ENCODE assay signal across 8 cellular contexts in the genomic region with DNA sequence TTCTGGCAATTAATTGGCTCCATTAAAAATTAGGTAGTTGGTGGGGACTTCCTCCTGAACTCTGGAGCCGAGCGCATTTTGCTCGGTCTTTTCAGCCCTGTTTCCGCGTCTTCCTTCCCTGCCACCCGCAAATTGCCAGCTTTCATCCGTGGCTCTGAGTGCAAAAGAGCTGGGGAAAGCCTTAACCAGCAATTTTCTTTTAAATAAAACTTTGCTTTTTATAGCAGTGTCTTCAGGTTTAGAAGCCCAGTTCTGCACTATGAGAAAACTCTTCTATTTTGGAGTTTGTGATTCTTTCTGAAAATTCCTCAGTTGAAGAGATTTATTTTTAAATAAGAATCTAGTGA. TPM values are rescaled to one million over a fixed set of nuclear protein-coding genes. Genes with fewer than 3 reads are reported as not detected.
DNase-seq lines count a peak whose midpoint lies in the region; ATAC-seq and TF ChIP-seq lines count a peak whose summit lies in the region.

No MANE protein-coding gene starts in this region.

- peak overlapping the region; percentile 93 for H3K27ac Mint-ChIP-seq in activated CD4-positive, alpha-beta T cell treated with anti-CD3 and anti-CD28 coated beads, Interleukin-2, amount 10 ng/mL, durations not matched to agents 24 days and 14 days
- H3K27ac Mint-ChIP-seq in activated T-helper 17 cell treated with anti-CD3 and anti-CD28 coated beads, Interleukin-2, amount 50 U/mL, for 72 hours = peak overlapping the region; percentile 90

- H3K4me3 ChIP-seq in suprapubic skin = peak overlapping the region; percentile 95

- H3K27me3 ChIP-seq in suprapubic skin = no peaks in the 10 kb centered on the region

- no peak for TF ChIP-seq CTCF in suprapubic skin (IDR thresholded peaks at IDR 0.05)

- H3K4me1 ChIP-seq in suprapubic skin = peaks cover 40% of the 10 kb centered on the region

- intact Hi-C loops in activated CD4-positive, alpha-beta T cell treated with anti-CD3 and anti-CD28 coated beads, Interleukin-2, amount 10 ng/mL, durations not matched to agents 24 days and 14 days (cut with micrococcal nuclease) = loop anchor here (2.0 to 5.0 kb wide), 2 partner anchors 103 to 819 kb away; a partner anchor contains a TSS

- TF ChIP-seq POLR2A in suprapubic skin (IDR thresholded peaks at IDR 0.05) = no peak

- no peak for ATAC-seq in activated T-helper 17 cell treated with anti-CD3 and anti-CD28 coated beads, Interleukin-2, amount 50 U/mL, for 72 hours (replicated peaks)
- no peak for ATAC-seq in GM21390 (IDR thresholded peaks at IDR 0.05; ENCODE audit: unreplicated experiment)

- H3K36me3 ChIP-seq in suprapubic skin = no peaks in the 10 kb centered on the region

- H3K27me3 Mint-ChIP-seq in activated CD4-positive, alpha-beta T cell treated with anti-CD3 and anti-CD28 coated beads, Interleukin-2, amount 10 ng/mL, durations not matched to agents 24 days and 14 days = no peaks in the 10 kb centered on the region
- H3K27me3 Mint-ChIP-seq in activated T-helper 17 cell treated with anti-CD3 and anti-CD28 coated beads, Interleukin-2, amount 50 U/mL, for 72 hours = no peaks in the 10 kb centered on the region

- peaks cover 29% of the 10 kb centered on the region for H3K4me1 Mint-ChIP-seq in activated CD4-positive, alpha-beta T cell treated with anti-CD3 and anti-CD28 coated beads, Interleukin-2, amount 10 ng/mL, durations not matched to agents 24 days and 14 days
- H3K4me1 Mint-ChIP-seq in activated T-helper 17 cell treated with anti-CD3 and anti-CD28 coated beads, Interleukin-2, amount 50 U/mL, for 72 hours = peaks cover 24% of the 10 kb centered on the region

- DNase-seq in activated CD4-positive, alpha-beta T cell treated with anti-CD3 and anti-CD28 coated beads, Interleukin-2, amount 10 ng/mL, durations not matched to agents 24 days and 14 days = no peak
- DNase-seq in activated CD4-positive, alpha-beta T cell treated with anti-CD3 and anti-CD28 coated beads for 48 hours = no peak
- DNase-seq in inferior parietal cortex (ENCODE audit: extremely low spot score) (peak; percentile 49), suprapubic skin (ENCODE audit: low spot score in 2 of 2) (no peak), NCI-H524 (lab: John Stamatoyannopoulos, UW) (no peak), DMS 273 (lab: John Stamatoyannopoulos, UW; ENCODE audit: unreplicated experiment) (no peak)

- no peaks in the 10 kb centered on the region for H3K9me3 ChIP-seq in suprapubic skin

- WGBS in suprapubic skin = under 1% methylated on average over 7 of the region's 7 CpGs

- H3K9me3 Mint-ChIP-seq in activated CD4-positive, alpha-beta T cell treated with anti-CD3 and anti-CD28 coated beads, Interleukin-2, amount 10 ng/mL, durations not matched to agents 24 days and 14 days = no peaks in the 10 kb centered on the region
- H3K9me3 Mint-ChIP-seq in activated T-helper 17 cell treated with anti-CD3 and anti-CD28 coated beads, Interleukin-2, amount 50 U/mL, for 72 hours = no peaks in the 10 kb centered on the region

- H3K4me3 Mint-ChIP-seq in activated CD4-positive, alpha-beta T cell treated with anti-CD3 and anti-CD28 coated beads, Interleukin-2, amount 10 ng/mL, durations not matched to agents 24 days and 14 days = peak overlapping the region; percentile 96
- peak overlapping the region; percentile 95 for H3K4me3 Mint-ChIP-seq in activated T-helper 17 cell treated with anti-CD3 and anti-CD28 coated beads, Interleukin-2, amount 50 U/mL, for 72 hours

- TF ChIP-seq EP300 in suprapubic skin (IDR thresholded peaks at IDR 0.05) = no peak

- H3K36me3 Mint-ChIP-seq in activated CD4-positive, alpha-beta T cell treated with anti-CD3 and anti-CD28 coated beads, Interleukin-2, amount 10 ng/mL, durations not matched to agents 24 days and 14 days (ENCODE audit: low read depth) = peaks cover 20% of the 10 kb centered on the region
- peaks cover 31% of the 10 kb centered on the region for H3K36me3 Mint-ChIP-seq in activated T-helper 17 cell treated with anti-CD3 and anti-CD28 coated beads, Interleukin-2, amount 50 U/mL, for 72 hours (ENCODE audit: low read depth)

- peak overlapping the region; percentile 99 for H3K27ac ChIP-seq in suprapubic skin

RNA-seq across cellular contexts. Expression of a gene that starts 0.7 kb away (rescaled TPM):
- 62.2 and 62.4 TPM in 2 replicates for total RNA-seq in activated CD4-positive, alpha-beta T cell treated with anti-CD3 and anti-CD28 coated beads, Interleukin-2, amount 10 ng/mL, durations not matched to agents 24 days and 14 days
- 10 to 100 TPM; 41.1 to 57.6 TPM for total RNA-seq in activated T-helper 17 cell treated with anti-CD3 and anti-CD28 coated beads, Interleukin-2, amount 50 U/mL, for 72 hours
- 10 to 100 TPM; 39.3 to 63.3 (median 56.9) TPM for total RNA-seq in suprapubic skin

RNA-seq across cellular contexts. Expression of a gene that starts 0.8 kb away (rescaled TPM):
- 0.09 and 0.30 TPM in 2 replicates for total RNA-seq in activated CD4-positive, alpha-beta T cell treated with anti-CD3 and anti-CD28 coated beads, Interleukin-2, amount 10 ng/mL, durations not matched to agents 24 days and 14 days
- total RNA-seq in activated T-helper 17 cell treated with anti-CD3 and anti-CD28 coated beads, Interleukin-2, amount 50 U/mL, for 72 hours = under 1 TPM; 0.11 to 0.87 TPM
- not detected for total RNA-seq in suprapubic skin

RNA-seq across cellular contexts. Expression of a gene that starts 56.0 kb away (rescaled TPM):
- total RNA-seq in activated CD4-positive, alpha-beta T cell treated with anti-CD3 and anti-CD28 coated beads, Interleukin-2, amount 10 ng/mL, durations not matched to agents 24 days and 14 days = 0.54 and 0.57 TPM in 2 replicates
- 10 to 100 TPM in 1 of 2 donors, 1 to 10 TPM in 1; 2.6 to 16.9 TPM for total RNA-seq in activated T-helper 17 cell treated with anti-CD3 and anti-CD28 coated beads, Interleukin-2, amount 50 U/mL, for 72 hours
- 10 to 100 TPM in 2 of 4 donors, 1 to 10 TPM in 2; 5.9 to 13.0 (median 9.5) TPM for total RNA-seq in suprapubic skin
